8 cellular contexts compared by ENCODE assay signal in the genomic region with DNA sequence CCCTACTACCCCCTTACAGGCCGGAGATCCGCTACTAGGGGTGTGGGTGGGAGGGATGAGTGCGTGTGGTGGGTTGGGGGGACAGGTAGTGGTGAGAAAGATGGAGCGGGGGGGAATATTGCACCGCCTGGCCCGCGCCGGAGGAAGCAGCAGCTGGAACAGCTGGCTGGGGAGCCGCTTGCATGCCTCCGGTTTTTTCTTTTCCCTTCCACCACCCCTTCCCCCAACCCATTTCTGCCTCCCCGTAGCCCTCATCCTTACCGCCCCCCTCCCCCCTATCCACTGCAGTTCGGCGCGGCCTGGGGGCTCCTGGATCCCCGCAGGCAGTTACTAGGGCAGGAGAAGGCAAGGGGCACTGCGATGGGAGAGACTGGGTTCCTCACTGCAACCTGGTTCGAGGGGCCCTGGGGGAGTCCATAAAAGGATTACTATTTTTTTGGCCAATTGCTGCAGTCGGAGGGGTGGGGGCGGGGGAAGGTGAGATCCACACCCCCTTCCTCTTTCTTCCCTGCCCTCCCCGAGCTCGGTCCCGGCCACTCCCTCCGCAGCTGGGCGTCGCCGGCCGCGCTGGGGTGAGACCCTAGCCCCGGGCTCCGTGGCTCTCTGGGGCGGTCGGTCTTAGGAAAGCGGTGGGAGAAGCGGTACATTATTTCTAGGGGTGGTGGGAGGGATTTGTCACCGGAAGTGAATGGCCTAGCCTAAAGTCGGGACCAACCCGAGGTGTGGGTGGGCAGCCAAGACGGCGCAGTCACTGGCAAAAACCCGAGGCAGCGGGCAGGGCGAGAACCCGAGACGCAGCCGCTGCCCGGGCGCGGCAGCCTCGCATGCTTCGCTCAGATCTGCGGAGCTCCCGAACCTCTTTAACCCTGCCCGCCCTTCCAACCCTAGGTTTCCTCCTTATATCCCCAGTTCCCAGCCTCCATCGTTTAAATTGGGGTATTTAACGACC. TPM values are rescaled to one million over a fixed set of nuclear protein-coding genes. Genes with fewer than 3 reads are reported as not detected.
DNase-seq lines count a peak whose midpoint lies in the region; ATAC-seq and TF ChIP-seq lines count a peak whose summit lies in the region.

No MANE protein-coding gene starts in this region.

- peak overlapping the region; percentile 98 for H3K4me3 ChIP-seq in adipocyte (ENCODE audit: low read length)
- H3K4me3 ChIP-seq in heart left ventricle: peak overlapping the region; percentile 70 to 99 (median 90)
- H3K4me3 ChIP-seq in trophoblast cell (ENCODE audit: low read depth, low read length): peak overlapping the region; percentile 85
- peak overlapping the region; percentile 85 to 95 (median 94) for H3K4me3 ChIP-seq in tibial nerve

- H3K4ac ChIP-seq in trophoblast cell (ENCODE audit: low read depth, low read length): peak overlapping the region; percentile 84

- peak overlapping the region; percentile 82 for H4K12ac ChIP-seq in trophoblast cell (ENCODE audit: low read depth, low read length)

- H2AFZ ChIP-seq in trophoblast cell (ENCODE audit: insufficient read depth, low read length, poor library complexity): peak overlapping the region; percentile 86

- H3K27me3 ChIP-seq in adipocyte (replicated peaks; ENCODE audit: control insufficient read depth, insufficient read depth, low read length): no peaks in the 10 kb centered on the region
- H3K27me3 ChIP-seq in heart left ventricle: no peaks in the 10 kb centered on the region
- H3K27me3 ChIP-seq in trophoblast cell (ENCODE audit: insufficient read depth, low read length): no peaks in the 10 kb centered on the region
- no peaks in the 10 kb centered on the region for H3K27me3 ChIP-seq in tibial nerve

- peak overlapping the region; percentile 94 for H2BK5ac ChIP-seq in trophoblast cell (ENCODE audit: low read depth, low read length, poor library complexity)

- peak in 1 of 2 donors; percentile 84 for TF ChIP-seq POLR2A in heart left ventricle (IDR thresholded peaks at IDR 0.05)
- peak; percentile 58 to 80 for TF ChIP-seq POLR2A in tibial nerve (IDR thresholded peaks at IDR 0.05)

- H3K23ac ChIP-seq in trophoblast cell (ENCODE audit: low read length): no peak overlapping the region

- peak; percentile 88 for DNase-seq in GM10266 (ENCODE audit: extremely low spot score)
- peak; percentile 91 for DNase-seq in NCI-H1105 (lab: John Stamatoyannopoulos, UW)
- peak; percentile 79 for DNase-seq in SW480 (ENCODE audit: low spot score)
- DNase-seq in adipocyte (ENCODE audit: low read depth): peak; percentile 91
- peak; percentile 83 to 92 (median 87) for DNase-seq in heart left ventricle
- DNase-seq in trophoblast cell: peak; percentile 82 to 88
- peak; percentile 62 to 71 for DNase-seq in tibial nerve (ENCODE audit: low spot score in 2 of 2)

- TF ChIP-seq CTCF in GM10266 (IDR thresholded peaks at IDR 0.05; ENCODE audit: control insufficient read depth, insufficient read depth, low read depth, missing control alignments) (no peak), heart left ventricle (IDR thresholded peaks at IDR 0.05) (no peak), tibial nerve (IDR thresholded peaks at IDR 0.05) (peak in 1 of 5 experiments; percentile 8)

- peaks cover 13% of the 10 kb centered on the region for H3K79me1 ChIP-seq in trophoblast cell (ENCODE audit: low read length)

- H3K4me1 ChIP-seq in adipocyte (ENCODE audit: control insufficient read depth, insufficient read depth, low read length) (peaks cover 44% of the 10 kb centered on the region), heart left ventricle (peaks cover 0 to 37% (median 24%) of the 10 kb centered on the region in 12 donors), trophoblast cell (ENCODE audit: control insufficient read depth in 1 of 2, insufficient read depth in 2 of 2, low read length in 2 of 2) (peaks cover 3 to 10% of the 10 kb centered on the region in 2 experiments), tibial nerve (peaks cover 0 to 52% (median 26%) of the 10 kb centered on the region in 4 donors)

- H2BK120ac ChIP-seq in trophoblast cell (ENCODE audit: insufficient read depth, low read length, poor library complexity): peak overlapping the region; percentile 86

- peak overlapping the region; percentile 89 for H4K91ac ChIP-seq in trophoblast cell (ENCODE audit: low read depth, low read length)

- H3K36me3 ChIP-seq in adipocyte (ENCODE audit: control insufficient read depth, insufficient read depth, low read length, severe bottlenecking): no peaks in the 10 kb centered on the region
- peaks cover 0 to 3% (median 0%) of the 10 kb centered on the region in 9 donors for H3K36me3 ChIP-seq in heart left ventricle
- no peaks in the 10 kb centered on the region for H3K36me3 ChIP-seq in trophoblast cell (ENCODE audit: control insufficient read depth in 1 of 2, insufficient read depth in 2 of 2, low read length in 2 of 2)
- H3K36me3 ChIP-seq in tibial nerve: no peaks in the 10 kb centered on the region

- H3K79me2 ChIP-seq in trophoblast cell (ENCODE audit: control insufficient read depth, insufficient read depth, low read length, poor library complexity): peaks cover 10% of the 10 kb centered on the region

- peak; percentile 20 to 92 for TF ChIP-seq EP300 in tibial nerve (IDR thresholded peaks at IDR 0.05)

- 0 to 2% (median 1%) methylated on average over 33 to 56 of the region's 56 CpGs for WGBS in heart left ventricle, 4 donors
- no CpG with 5 or more reads among the region's 56 CpGs for whole genome bisulfite sequencing in trophoblast cell (ENCODE audit: extremely low coverage, insufficient coverage, insufficient read length)
- 0 to 1% methylated on average over 47 to 54 of the region's 56 CpGs for WGBS in tibial nerve, 2 donors

- H3K4me2 ChIP-seq in trophoblast cell (ENCODE audit: low read length): peak overlapping the region; percentile 100

- H2BK12ac ChIP-seq in trophoblast cell (ENCODE audit: low read length): no peak overlapping the region

- ATAC-seq in HG02610 (IDR thresholded peaks at IDR 0.05; ENCODE audit: unreplicated experiment) (peak; percentile 63), heart left ventricle (peak; percentile 69 to 84 (median 80))

- peak overlapping the region; percentile 85 to 97 (median 94) for H3K27ac ChIP-seq in heart left ventricle
- H3K27ac ChIP-seq in trophoblast cell (ENCODE audit: low read depth, low read length): peak overlapping the region; percentile 98
- H3K27ac ChIP-seq in tibial nerve: peak overlapping the region; percentile 90 to 95 (median 92)

- H4K8ac ChIP-seq in trophoblast cell (ENCODE audit: low read depth, low read length): peak overlapping the region; percentile 97

- intact Hi-C loops in heart left ventricle (cut with DNase I): loop anchor here (1.0 to 5.0 kb wide), 9 partner anchors 20 to 133 kb away; a partner anchor contains a TSS

- H3K18ac ChIP-seq in trophoblast cell (ENCODE audit: low read length): peak overlapping the region; percentile 90

- H3K9ac ChIP-seq in adipocyte (ENCODE audit: low read length) (peak overlapping the region; percentile 100), trophoblast cell (ENCODE audit: low read length) (peak overlapping the region; percentile 89)

- H3K9me3 ChIP-seq in adipocyte (ENCODE audit: control insufficient read depth, low read length): no peaks in the 10 kb centered on the region
- no peaks in the 10 kb centered on the region for H3K9me3 ChIP-seq in heart left ventricle
- no peaks in the 10 kb centered on the region for H3K9me3 ChIP-seq in trophoblast cell (ENCODE audit: insufficient read depth, low read depth, low read length)
- H3K9me3 ChIP-seq in tibial nerve: no peaks in the 10 kb centered on the region

- H3K14ac ChIP-seq in trophoblast cell (ENCODE audit: low read length): peak overlapping the region; percentile 94

- peak overlapping the region; percentile 75 for H2AK5ac ChIP-seq in trophoblast cell (ENCODE audit: low read length)

RNA-seq across cellular contexts. Expression of a gene that starts 0.8 kb away (rescaled TPM):
- total RNA-seq in heart left ventricle (10 to 100 TPM; 10.4 to 21.7 (median 15.4) TPM), tibial nerve (10 to 100 TPM; 20.7 to 29.4 (median 25.4) TPM)
- polyA plus RNA-seq in heart left ventricle: 10 to 100 TPM; 16.9 to 19.7 TPM
- polyA plus RNA-seq in trophoblast cell (2013): 19.7 and 20.7 TPM in 2 replicates

RNA-seq across cellular contexts. Expression of a gene that starts 24.3 kb away (rescaled TPM):
- total RNA-seq in heart left ventricle (1 to 10 TPM in 5 of 9 donors, under 1 TPM in 4; 0.44 to 2.6 (median 1.0) TPM), tibial nerve (1 to 10 TPM in 2 of 4 donors, under 1 TPM in 1, not detected in 1; 0.22 to 1.5 (median 1.2) TPM)
- under 1 TPM; 0.23 to 0.91 TPM for polyA plus RNA-seq in heart left ventricle
- 0.01 and 0.04 TPM in 2 replicates for polyA plus RNA-seq in trophoblast cell (2013)

RNA-seq across cellular contexts. Expression of a gene that starts 35.1 kb away (rescaled TPM):
- total RNA-seq in heart left ventricle (10 to 100 TPM in 8 of 9 donors, 1 to 10 TPM in 1; 9.9 to 17.1 (median 13.3) TPM), tibial nerve (10 to 100 TPM; 17.1 to 25.1 (median 23.2) TPM)
- polyA plus RNA-seq in heart left ventricle: 1 to 10 TPM; 2.5 to 6.0 TPM
- polyA plus RNA-seq in trophoblast cell (2013): 3.5 TPM in 2 replicates

Comparison
In these comparisons a context has a peak if more than half of its experiments do, and no peak if none do; other contexts are left out.
1. Peak in every context shown above with its lines: DNase-seq, ATAC-seq, H3K4me3 ChIP-seq and H3K27ac ChIP-seq.